ENCODE assay signal across 8 cellular contexts in genomic region chr14:51825926-51826325, GRCh38. TPM values are rescaled to one million over a fixed set of nuclear protein-coding genes. Genes with fewer than 3 reads are reported as not detected.
"Had no signal": no experiment of that assay in that cellular context is flagged by ENCODE, and none has a peak within 500 bp of the region (broad histone marks: within the 10 kb centered on the region; RNA-seq: fewer than 3 reads in every experiment).

No MANE protein-coding gene starts in this region.

- H3K27ac ChIP-seq: KMS-11 had no signal

- H3K4me1 Mint-ChIP-seq: IgD-negative memory B cell had no signal

- H2AFZ ChIP-seq: GM23338 had no signal

- H3K9me3 Mint-ChIP-seq: GM23338, H9, HFFc6, IgD-negative memory B cell had no signal

- H3K36me3 Mint-ChIP-seq: IgD-negative memory B cell had no signal

- H3K4me3 Mint-ChIP-seq: GM23338, H9, HFFc6, IgD-negative memory B cell had no signal

- H3K4me3 ChIP-seq: GM23338 had no signal

- ATAC-seq: GM23338, HCT116 had no signal

- DNase-seq: H9, HFFc6, KBM-7 had no signal

- H3K9ac ChIP-seq: KMS-11 had no signal

- H3K27ac Mint-ChIP-seq: GM23338, H9, HFFc6, IgD-negative memory B cell had no signal

- H3K4me2 ChIP-seq: GM23338, KMS-11 had no signal

RNA-seq across cellular contexts. Expression of gene GNG2, which starts 34.5 kb away (rescaled TPM):
- total RNA-seq: HT-29 had no signal
